ENCODE assay signal across 20 cellular contexts in genomic region chr13:111395511-111396393, GRCh38.
DNase-seq lines count a peak whose midpoint lies in the region; ATAC-seq and TF ChIP-seq lines count a peak whose summit lies in the region.
"Had no signal": no experiment of that assay in that cellular context is flagged by ENCODE, and none has a peak within 500 bp of the region (broad histone marks: within the 10 kb centered on the region; RNA-seq: fewer than 3 reads in every experiment).

No MANE protein-coding gene starts in this region.

- no peak for TF ChIP-seq CTCF in Peyer's patch (IDR thresholded peaks at IDR 0.05)
- no peak for TF ChIP-seq CTCF in tibial artery (IDR thresholded peaks at IDR 0.05)
- TF ChIP-seq CTCF in A673 (conservative IDR thresholded peaks at IDR 0.05; ENCODE audit: low read depth, low read length), result no peak

- intact Hi-C loops in tibial artery (cut with DNase I; ENCODE audit: low total_unique reads), result no loop called here
- intact Hi-C loops in activated CD4-positive, alpha-beta T cell treated with anti-CD3 and anti-CD28 coated beads for 36 hours (cut with DNase I, micrococcal nuclease), result no loop called here
- intact Hi-C loops in A673 (cut with micrococcal nuclease; ENCODE audit: unreplicated experiment), result no loop called here

- H3K4me1 ChIP-seq in Peyer's patch (no peaks in the 10 kb centered on the region), tibial artery (no peaks in the 10 kb centered on the region), A673 (ENCODE audit: insufficient read depth, low read length, poor library complexity, severe bottlenecking) (no peaks in the 10 kb centered on the region)

- CTCF ChIA-PET in activated CD4-positive, alpha-beta T cell treated with anti-CD3 and anti-CD28 coated beads for 36 hours (lab: Charles Lee), result interaction anchor here (1.0 kb wide), 1 partner anchor 33 kb away, joined by 3 read pairs; no protein-coding TSS in a partner anchor
- CTCF ChIA-PET in A673 (lab: Charles Lee), result no interaction called here

- H3K4me1 Mint-ChIP-seq in stimulated activated naive B cell treated with anti-CD40 and anti-IgM and Interleukin-4, amounts not matched to agents 10 μg/mL and 1 μg/mL and 100 μg/mL, for 72 hours, result no peaks in the 10 kb centered on the region
- H3K4me1 Mint-ChIP-seq in activated CD4-positive, alpha-beta T cell treated with anti-CD3 and anti-CD28 coated beads for 36 hours, result no peaks in the 10 kb centered on the region

- H3K4me3 ChIP-seq in Peyer's patch, result no peak overlapping the region
- no peak overlapping the region for H3K4me3 ChIP-seq in tibial artery
- no peak overlapping the region for H3K4me3 ChIP-seq in A673 (ENCODE audit: low read depth, low read length, poor library complexity, severe bottlenecking)

- no peak overlapping the region for H3K27ac Mint-ChIP-seq in stimulated activated naive B cell treated with anti-CD40 and anti-IgM and Interleukin-4, amounts not matched to agents 10 μg/mL and 1 μg/mL and 100 μg/mL, for 72 hours
- no peak overlapping the region for H3K27ac Mint-ChIP-seq in activated CD4-positive, alpha-beta T cell treated with anti-CD3 and anti-CD28 coated beads for 36 hours

- ATAC-seq in stimulated activated naive B cell treated with anti-CD40 and anti-IgM and Interleukin-4, amounts not matched to agents 10 μg/mL and 1 μg/mL and 100 μg/mL, for 72 hours (replicated peaks), result no peak
- no peak for ATAC-seq in activated CD4-positive, alpha-beta T cell treated with anti-CD3 and anti-CD28 coated beads for 36 hours

- peak; percentile 26 for DNase-seq in activated CD8-positive, alpha-beta memory T cell treated with anti-CD3 and anti-CD28 coated beads for 24 hours
- DNase-seq in activated CD8-positive, alpha-beta memory T cell treated with anti-CD3 and anti-CD28 coated beads, Interleukin-2, amount 50 U/mL, for 4 hours, result no peak
- DNase-seq in Peyer's patch, result peak; percentile 5 to 36 (median 15)
- DNase-seq in islet precursor cell, result peak; percentile 38
- DNase-seq in tibial artery, result peak; percentile 3 to 48
- DNase-seq in stimulated activated naive B cell treated with anti-CD40 and anti-IgM and Interleukin-4, amounts not matched to agents 10 μg/mL and 1 μg/mL and 100 μg/mL, for 72 hours, result no peak
- no peak for DNase-seq in activated CD4-positive, alpha-beta T cell treated with anti-CD3 and anti-CD28 coated beads for 36 hours
- DNase-seq in A673 (ENCODE audit: low spot score), result no peak
- DNase-seq: DMS79 treated with DMSO at 0.1 percent for 48 hours, H7, KG1, MV-4-11, NCI-H187, NCI-H226, NCI-H524, NCI-H82, OCI-M1, RPMI8226, SIG-M5 had no signal

- H3K4me3 Mint-ChIP-seq in stimulated activated naive B cell treated with anti-CD40 and anti-IgM and Interleukin-4, amounts not matched to agents 10 μg/mL and 1 μg/mL and 100 μg/mL, for 72 hours, result no peak overlapping the region
- no peak overlapping the region for H3K4me3 Mint-ChIP-seq in activated CD4-positive, alpha-beta T cell treated with anti-CD3 and anti-CD28 coated beads for 36 hours

- BruUV-seq in A673 (replicated peaks; lab: Mats Ljungman, UMichigan), result no TSS peak

- no peak overlapping the region for H3K27ac ChIP-seq in Peyer's patch
- H3K27ac ChIP-seq in tibial artery, result no peak overlapping the region
- H3K27ac ChIP-seq in A673 (ENCODE audit: low read depth, low read length, poor library complexity, severe bottlenecking), result no peak overlapping the region
- H3K27ac ChIP-seq: 22Rv1 had no signal

- H3K27me3 ChIP-seq in Peyer's patch, result no peaks in the 10 kb centered on the region
- H3K27me3 ChIP-seq in tibial artery, result no peaks in the 10 kb centered on the region
- peaks cover 4% of the 10 kb centered on the region for H3K27me3 ChIP-seq in A673 (replicated peaks; ENCODE audit: insufficient read depth, low read depth, low read length, poor library complexity)

- POLR2A ChIA-PET in activated CD4-positive, alpha-beta T cell treated with anti-CD3 and anti-CD28 coated beads for 36 hours (lab: Charles Lee), result no interaction called here
- POLR2A ChIA-PET in A673 (lab: Charles Lee; ENCODE audit: low non-redundant PET), result no interaction called here

- no peaks in the 10 kb centered on the region for H3K27me3 Mint-ChIP-seq in stimulated activated naive B cell treated with anti-CD40 and anti-IgM and Interleukin-4, amounts not matched to agents 10 μg/mL and 1 μg/mL and 100 μg/mL, for 72 hours
- H3K27me3 Mint-ChIP-seq in activated CD4-positive, alpha-beta T cell treated with anti-CD3 and anti-CD28 coated beads for 36 hours, result no peaks in the 10 kb centered on the region

- TF ChIP-seq POLR2A in Peyer's patch (IDR thresholded peaks at IDR 0.05), result no peak

- H3K9me3 Mint-ChIP-seq in stimulated activated naive B cell treated with anti-CD40 and anti-IgM and Interleukin-4, amounts not matched to agents 10 μg/mL and 1 μg/mL and 100 μg/mL, for 72 hours, result peaks cover 4 to 7% of the 10 kb centered on the region in 2 donors
- H3K9me3 Mint-ChIP-seq in activated CD4-positive, alpha-beta T cell treated with anti-CD3 and anti-CD28 coated beads for 36 hours (ENCODE audit: low read depth), result no peaks in the 10 kb centered on the region

- H3K36me3 ChIP-seq in Peyer's patch (no peaks in the 10 kb centered on the region), tibial artery (no peaks in the 10 kb centered on the region), A673 (ENCODE audit: insufficient read depth, low read length, poor library complexity, severe bottlenecking) (no peaks in the 10 kb centered on the region)

- H3K9me3 ChIP-seq in Peyer's patch (no peaks in the 10 kb centered on the region), tibial artery (no peaks in the 10 kb centered on the region), A673 (ENCODE audit: low read depth, low read length, poor library complexity, severe bottlenecking) (no peaks in the 10 kb centered on the region)

- H3K36me3 Mint-ChIP-seq in stimulated activated naive B cell treated with anti-CD40 and anti-IgM and Interleukin-4, amounts not matched to agents 10 μg/mL and 1 μg/mL and 100 μg/mL, for 72 hours, result no peaks in the 10 kb centered on the region
- no peaks in the 10 kb centered on the region for H3K36me3 Mint-ChIP-seq in activated CD4-positive, alpha-beta T cell treated with anti-CD3 and anti-CD28 coated beads for 36 hours (ENCODE audit: low read depth)

Comparison
In these comparisons a context has a peak if more than half of its experiments do, and no peak if none do; other contexts are left out.
1. DNase-seq: peak in activated CD8-positive, alpha-beta memory T cell treated with anti-CD3 and anti-CD28 coated beads for 24 hours (single experiment), Peyer's patch (3 of 3), islet precursor cell (single experiment) and tibial artery (2 of 2); none in activated CD8-positive, alpha-beta memory T cell treated with anti-CD3 and anti-CD28 coated beads, Interleukin-2, amount 50 U/mL, for 4 hours (single experiment), stimulated activated naive B cell treated with anti-CD40 and anti-IgM and Interleukin-4, amounts not matched to agents 10 μg/mL and 1 μg/mL and 100 μg/mL, for 72 hours (single experiment), activated CD4-positive, alpha-beta T cell treated with anti-CD3 and anti-CD28 coated beads for 36 hours (single experiment) and A673 (single experiment).